In the genomic region with DNA sequence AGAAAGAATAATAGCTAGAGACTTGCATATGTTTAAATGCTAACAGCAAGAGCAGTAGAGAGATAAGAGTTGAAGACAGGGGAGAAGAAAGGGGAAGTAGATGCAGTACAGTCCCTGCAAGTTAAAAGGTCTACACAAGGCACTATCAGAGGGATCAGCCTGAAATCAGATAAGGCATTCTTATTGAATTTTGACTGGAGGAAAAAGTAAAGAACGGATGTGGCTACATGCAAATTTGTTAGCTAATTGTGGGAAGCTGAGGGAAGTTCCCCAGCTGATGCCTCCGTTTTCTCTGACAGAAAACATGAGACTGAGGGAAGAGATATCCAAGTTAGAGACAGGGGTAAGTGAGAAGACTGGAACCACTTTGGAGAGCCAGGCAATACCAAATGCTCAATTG, we compare ENCODE assay signal across 1 cellular context.
TF ChIP-seq lines count a peak whose summit lies in the region.

No MANE protein-coding gene starts in this region.

TF ChIP-seq in K562, 482 proteins besides CTCF, POLR2A, EP300 and RAD21 (continued from another document and continues in another):
- TF ChIP-seq SIN3A (IDR thresholded peaks at IDR 0.05; ENCODE audit: borderline replicate concordance in 2 of 2, control insufficient read depth in 1 of 2, low read depth in 2 of 2, low read length in 2 of 2) (no peak), SRSF1 (IDR thresholded peaks at IDR 0.05; ENCODE audit: low read depth, low read length) (no peak), CBX3 (IDR thresholded peaks at IDR 0.05; ENCODE audit: borderline replicate concordance in 1 of 2, low read length in 2 of 2) (no peak), MED1 (CRISPR knock-in tag; IDR thresholded peaks at IDR 0.05; ENCODE audit: borderline replicate concordance) (no peak), HNRNPLL (IDR thresholded peaks at IDR 0.05; ENCODE audit: low read depth, low read length, poor library complexity, severe bottlenecking) (no peak), ZNF507 (tag; conservative IDR thresholded peaks at IDR 0.05) (no peak), SMARCB1 (IDR thresholded peaks at IDR 0.05; ENCODE audit: insufficient read length, low read depth) (no peak), ZNF436 (CRISPR knock-in tag; IDR thresholded peaks at IDR 0.05) (no peak), NBN (IDR thresholded peaks at IDR 0.05; ENCODE audit: low read depth) (peak; percentile 90; the same call in 1 of the 2 replicates), PML (IDR thresholded peaks at IDR 0.05; ENCODE audit: low read length) (no peak), KDM1A (IDR thresholded peaks at IDR 0.05) (0 out of 4 replicates have a peak, but pooled peaks of 1 of the 2 experiments have one; percentile 8), PRMT5 (CRISPR knock-in tag; IDR thresholded peaks at IDR 0.05) (no peak), ZNF561 (CRISPR knock-in tag; conservative IDR thresholded peaks at IDR 0.05) (no peak), HMGN3 (IDR thresholded peaks at IDR 0.05; ENCODE audit: borderline replicate concordance, extremely low read depth, insufficient read length, low read depth, low read length) (no peak), ATF1 (CRISPR knock-in tag; IDR thresholded peaks at IDR 0.05) (no peak), ATF1 (tag; IDR thresholded peaks at IDR 0.05) (0 out of 2 replicates have a peak, but pooled peaks have one; percentile 8), ZBTB1 (CRISPR knock-in tag; IDR thresholded peaks at IDR 0.05; ENCODE audit: borderline replicate concordance, low read depth) (no peak), ZNF253 (CRISPR knock-in tag; conservative IDR thresholded peaks at IDR 0.05) (peak; percentile 10; the same call in 1 of the 2 replicates), RFX1 (IDR thresholded peaks at IDR 0.05) (no peak), DMBX1 (CRISPR knock-in tag; IDR thresholded peaks at IDR 0.05; ENCODE audit: borderline replicate concordance) (no peak), NFATC3 (IDR thresholded peaks at IDR 0.05) (no peak), POLR2H (tag; IDR thresholded peaks at IDR 0.05; ENCODE audit: low read depth) (peak; percentile 44; the same call in 1 of the 2 replicates), GATAD2B (IDR thresholded peaks at IDR 0.05; ENCODE audit: borderline replicate concordance) (peak; percentile 70), PHB (CRISPR knock-in tag; IDR thresholded peaks at IDR 0.05) (no peak), ZNF274 (IDR thresholded peaks at IDR 0.05; ENCODE audit: borderline replicate concordance, low read depth, low read length) (no peak), CHCHD3 (CRISPR knock-in tag; IDR thresholded peaks at IDR 0.05) (no peak), CREB1 (IDR thresholded peaks at IDR 0.05) (no peak), CREB1 (CRISPR knock-in tag; IDR thresholded peaks at IDR 0.05) (no peak), HNRNPK (IDR thresholded peaks at IDR 0.05; ENCODE audit: low read depth, low read length, poor library complexity, severe bottlenecking) (no peak), ZNF384 (IDR thresholded peaks at IDR 0.05; ENCODE audit: low read depth, low read length) (no peak), NFXL1 (CRISPR knock-in tag; IDR thresholded peaks at IDR 0.05) (no peak), MXI1 (IDR thresholded peaks at IDR 0.05; ENCODE audit: low read depth, low read length) (0 out of 2 replicates have a peak, but pooled peaks have one; percentile 43), ZNF316 (IDR thresholded peaks at IDR 0.05) (no peak), COPS2 (conservative IDR thresholded peaks at IDR 0.05) (no peak), FOXA3 (CRISPR knock-in tag; conservative IDR thresholded peaks at IDR 0.05 in 1 of 2, IDR thresholded peaks at IDR 0.05 in 1 of 2) (peak in 1 of 2 experiments; percentile 68; a peak in 2 of 4 replicates), SMARCC2 (IDR thresholded peaks at IDR 0.05; ENCODE audit: low read depth) (peak; percentile 89), ZNF695 (CRISPR knock-in tag; IDR thresholded peaks at IDR 0.05) (no peak), ELF1 (tag; IDR thresholded peaks at IDR 0.05) (peak; percentile 49; the same call in 1 of the 2 replicates), PCBP1 (IDR thresholded peaks at IDR 0.05; ENCODE audit: low read depth, low read length, poor library complexity, severe bottlenecking) (no peak), GABPB2 (CRISPR knock-in tag; conservative IDR thresholded peaks at IDR 0.05) (no peak), PRPF4 (IDR thresholded peaks at IDR 0.05; ENCODE audit: insufficient read depth, low read depth, low read length, poor library complexity, severe bottlenecking) (no peak), BRF1 (IDR thresholded peaks at IDR 0.05; ENCODE audit: borderline replicate concordance, extremely low read depth, insufficient read length) (no peak), BRD9 (IDR thresholded peaks at IDR 0.05; ENCODE audit: low read depth, partially characterized antibody) (no peak), STAT5B (CRISPR knock-in tag; IDR thresholded peaks at IDR 0.05) (no peak), SMARCA4 (IDR thresholded peaks at IDR 0.05) (peak; percentile 94), TFAM (CRISPR knock-in tag; conservative IDR thresholded peaks at IDR 0.05) (no peak), SAFB (IDR thresholded peaks at IDR 0.05; ENCODE audit: borderline replicate concordance, low read depth, low read length) (no peak), MBD2 (IDR thresholded peaks at IDR 0.05; ENCODE audit: borderline replicate concordance, low read depth) (no peak; the same call in 1 of the 2 replicates), GATAD2A (IDR thresholded peaks at IDR 0.05) (no peak; the same call in 1 of the 2 replicates), SP1 (CRISPR knock-in tag; IDR thresholded peaks at IDR 0.05) (no peak; the same call in 1 of the 2 replicates), MYC (IDR thresholded peaks at IDR 0.05; ENCODE audit: low read depth, low read length) (peak; percentile 59; the same call in 1 of the 2 replicates), MYC (CRISPR knock-in tag; IDR thresholded peaks at IDR 0.05; ENCODE audit: borderline replicate concordance, low read depth) (no peak), NCOA2 (IDR thresholded peaks at IDR 0.05; ENCODE audit: partially characterized antibody in 2 of 2) (no peak)
- TF ChIP-seq, protein P1, sequence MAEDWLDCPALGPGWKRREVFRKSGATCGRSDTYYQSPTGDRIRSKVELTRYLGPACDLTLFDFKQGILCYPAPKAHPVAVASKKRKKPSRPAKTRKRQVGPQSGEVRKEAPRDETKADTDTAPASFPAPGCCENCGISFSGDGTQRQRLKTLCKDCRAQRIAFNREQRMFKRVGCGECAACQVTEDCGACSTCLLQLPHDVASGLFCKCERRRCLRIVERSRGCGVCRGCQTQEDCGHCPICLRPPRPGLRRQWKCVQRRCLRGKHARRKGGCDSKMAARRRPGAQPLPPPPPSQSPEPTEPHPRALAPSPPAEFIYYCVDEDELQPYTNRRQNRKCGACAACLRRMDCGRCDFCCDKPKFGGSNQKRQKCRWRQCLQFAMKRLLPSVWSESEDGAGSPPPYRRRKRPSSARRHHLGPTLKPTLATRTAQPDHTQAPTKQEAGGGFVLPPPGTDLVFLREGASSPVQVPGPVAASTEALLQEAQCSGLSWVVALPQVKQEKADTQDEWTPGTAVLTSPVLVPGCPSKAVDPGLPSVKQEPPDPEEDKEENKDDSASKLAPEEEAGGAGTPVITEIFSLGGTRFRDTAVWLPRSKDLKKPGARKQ (CRISPR knock-in tag; IDR thresholded peaks at IDR 0.05), result no peak
- TF ChIP-seq, protein P2, sequence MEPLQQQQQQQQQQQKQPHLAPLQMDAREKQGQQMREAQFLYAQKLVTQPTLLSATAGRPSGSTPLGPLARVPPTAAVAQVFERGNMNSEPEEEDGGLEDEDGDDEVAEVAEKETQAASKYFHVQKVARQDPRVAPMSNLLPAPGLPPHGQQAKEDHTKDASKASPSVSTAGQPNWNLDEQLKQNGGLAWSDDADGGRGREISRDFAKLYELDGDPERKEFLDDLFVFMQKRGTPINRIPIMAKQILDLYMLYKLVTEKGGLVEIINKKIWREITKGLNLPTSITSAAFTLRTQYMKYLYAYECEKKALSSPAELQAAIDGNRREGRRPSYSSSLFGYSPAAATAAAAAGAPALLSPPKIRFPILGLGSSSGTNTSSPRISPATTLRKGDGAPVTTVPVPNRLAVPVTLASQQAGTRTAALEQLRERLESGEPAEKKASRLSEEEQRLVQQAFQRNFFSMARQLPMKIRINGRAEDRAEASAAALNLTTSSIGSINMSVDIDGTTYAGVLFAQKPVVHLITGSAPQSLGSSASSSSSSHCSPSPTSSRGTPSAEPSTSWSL (CRISPR knock-in tag; IDR thresholded peaks at IDR 0.05; ENCODE audit: borderline replicate concordance), result no peak
- TF ChIP-seq, protein P3, sequence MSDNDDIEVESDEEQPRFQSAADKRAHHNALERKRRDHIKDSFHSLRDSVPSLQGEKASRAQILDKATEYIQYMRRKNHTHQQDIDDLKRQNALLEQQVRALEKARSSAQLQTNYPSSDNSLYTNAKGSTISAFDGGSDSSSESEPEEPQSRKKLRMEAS (CRISPR knock-in tag; IDR thresholded peaks at IDR 0.05), result no peak
- TF ChIP-seq, protein P4, sequence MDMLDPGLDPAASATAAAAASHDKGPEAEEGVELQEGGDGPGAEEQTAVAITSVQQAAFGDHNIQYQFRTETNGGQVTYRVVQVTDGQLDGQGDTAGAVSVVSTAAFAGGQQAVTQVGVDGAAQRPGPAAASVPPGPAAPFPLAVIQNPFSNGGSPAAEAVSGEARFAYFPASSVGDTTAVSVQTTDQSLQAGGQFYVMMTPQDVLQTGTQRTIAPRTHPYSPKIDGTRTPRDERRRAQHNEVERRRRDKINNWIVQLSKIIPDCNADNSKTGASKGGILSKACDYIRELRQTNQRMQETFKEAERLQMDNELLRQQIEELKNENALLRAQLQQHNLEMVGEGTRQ (CRISPR knock-in tag; IDR thresholded peaks at IDR 0.05), result no peak
- TF ChIP-seq, protein P5, sequence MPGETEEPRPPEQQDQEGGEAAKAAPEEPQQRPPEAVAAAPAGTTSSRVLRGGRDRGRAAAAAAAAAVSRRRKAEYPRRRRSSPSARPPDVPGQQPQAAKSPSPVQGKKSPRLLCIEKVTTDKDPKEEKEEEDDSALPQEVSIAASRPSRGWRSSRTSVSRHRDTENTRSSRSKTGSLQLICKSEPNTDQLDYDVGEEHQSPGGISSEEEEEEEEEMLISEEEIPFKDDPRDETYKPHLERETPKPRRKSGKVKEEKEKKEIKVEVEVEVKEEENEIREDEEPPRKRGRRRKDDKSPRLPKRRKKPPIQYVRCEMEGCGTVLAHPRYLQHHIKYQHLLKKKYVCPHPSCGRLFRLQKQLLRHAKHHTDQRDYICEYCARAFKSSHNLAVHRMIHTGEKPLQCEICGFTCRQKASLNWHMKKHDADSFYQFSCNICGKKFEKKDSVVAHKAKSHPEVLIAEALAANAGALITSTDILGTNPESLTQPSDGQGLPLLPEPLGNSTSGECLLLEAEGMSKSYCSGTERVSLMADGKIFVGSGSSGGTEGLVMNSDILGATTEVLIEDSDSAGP (CRISPR knock-in tag; IDR thresholded peaks at IDR 0.05), result no peak
- TF ChIP-seq, protein P6, sequence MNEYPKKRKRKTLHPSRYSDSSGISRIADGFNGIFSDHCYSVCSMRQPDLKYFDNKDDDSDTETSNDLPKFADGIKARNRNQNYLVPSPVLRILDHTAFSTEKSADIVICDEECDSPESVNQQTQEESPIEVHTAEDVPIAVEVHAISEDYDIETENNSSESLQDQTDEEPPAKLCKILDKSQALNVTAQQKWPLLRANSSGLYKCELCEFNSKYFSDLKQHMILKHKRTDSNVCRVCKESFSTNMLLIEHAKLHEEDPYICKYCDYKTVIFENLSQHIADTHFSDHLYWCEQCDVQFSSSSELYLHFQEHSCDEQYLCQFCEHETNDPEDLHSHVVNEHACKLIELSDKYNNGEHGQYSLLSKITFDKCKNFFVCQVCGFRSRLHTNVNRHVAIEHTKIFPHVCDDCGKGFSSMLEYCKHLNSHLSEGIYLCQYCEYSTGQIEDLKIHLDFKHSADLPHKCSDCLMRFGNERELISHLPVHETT (CRISPR knock-in tag; conservative IDR thresholded peaks at IDR 0.05 in 1 of 2, IDR thresholded peaks at IDR 0.05 in 1 of 2), result no peak; a peak in 2 of 4 replicates
